In genomic region chr2:72846171-72847095, GRCh38 we compare ENCODE assay signal across 13 cellular contexts. TPM values are rescaled to one million over a fixed set of nuclear protein-coding genes. Genes with fewer than 3 reads are reported as not detected.
DNase-seq lines count a peak whose midpoint lies in the region; ATAC-seq and TF ChIP-seq lines count a peak whose summit lies in the region.
"Had no signal": no experiment of that assay in that cellular context is flagged by ENCODE, and none has a peak within 500 bp of the region (broad histone marks: within the 10 kb centered on the region; RNA-seq: fewer than 3 reads in every experiment).

No MANE protein-coding gene starts in this region.

- H3K36me3 ChIP-seq in transverse colon, result no peaks in the 10 kb centered on the region
- H3K36me3 ChIP-seq: upper lobe of left lung had no signal

- DNase-seq in DMS114 treated with DMSO at 0.1 percent for 48 hours (lab: John Stamatoyannopoulos, UW; ENCODE audit: unreplicated experiment) (no peak), transverse colon (no peak), NCI-H187 (lab: John Stamatoyannopoulos, UW) (no peak), UCSD-AML1 (lab: John Stamatoyannopoulos, UW; ENCODE audit: unreplicated experiment) (no peak)
- DNase-seq: activated CD4-positive, alpha-beta T cell treated with anti-CD3 and anti-CD28 coated beads, Interleukin-2, amount 10 ng/mL, durations not matched to agents 7 days and 5 days; COR-L47; NCI-H2171 treated with DMSO at 0.1 percent for 48 hours; psoas muscle; upper lobe of left lung had no signal

- no peak for TF ChIP-seq EP300 in transverse colon (IDR thresholded peaks at IDR 0.05; ENCODE audit: low read depth)

- H3K4me1 ChIP-seq in transverse colon, result no peaks in the 10 kb centered on the region
- H3K4me1 ChIP-seq: psoas muscle, upper lobe of left lung had no signal

- no peak for TF ChIP-seq POLR2A in transverse colon (IDR thresholded peaks at IDR 0.05)

- ATAC-seq in GM18870 (IDR thresholded peaks at IDR 0.05; ENCODE audit: unreplicated experiment) (peak; percentile 99), GM21529 (IDR thresholded peaks at IDR 0.05; ENCODE audit: unreplicated experiment) (peak; percentile 93), HG03097 (IDR thresholded peaks at IDR 0.05; ENCODE audit: low FRiP score, unreplicated experiment) (peak; percentile 96)
- ATAC-seq: psoas muscle had no signal

- intact Hi-C loops in transverse colon (cut with DNase I; ENCODE audit: low total_unique reads), result no loop called here

- no peak overlapping the region for H3K4me3 ChIP-seq in transverse colon
- H3K4me3 ChIP-seq: psoas muscle, upper lobe of left lung had no signal

- in situ Hi-C loops in transverse colon (cut with MboI; ENCODE audit: low pct_ligation_motif_present in 1 of 4, low pct_unique_long_range_greater_than_20kb in 1 of 4, low sequenced_read_pairs in 3 of 4), result no loop called here

- TF ChIP-seq CTCF in transverse colon (IDR thresholded peaks at IDR 0.05), result no peak

- H3K9me3 ChIP-seq in transverse colon, result no peaks in the 10 kb centered on the region
- H3K9me3 ChIP-seq: psoas muscle, upper lobe of left lung had no signal

- WGBS in transverse colon (ENCODE audit: low coverage in 1 of 2), 2 donors, result 78 to 80% methylated on average over 6 of the region's 6 CpGs

- H3K27me3 ChIP-seq in transverse colon, result peaks cover 4% of the 10 kb centered on the region
- H3K27me3 ChIP-seq: upper lobe of left lung had no signal

- no peak overlapping the region for H3K27ac ChIP-seq in transverse colon
- H3K27ac ChIP-seq: psoas muscle, upper lobe of left lung had no signal

TF ChIP-seq in PFSK-1, 5 proteins besides CTCF, POLR2A, EP300 and RAD21:
- TF ChIP-seq FOXP2 (optimal IDR thresholded peaks at IDR 0.05; ENCODE audit: borderline replicate concordance, extremely low read depth, extremely low read length, insufficient read depth), result no peak
- peak; percentile 67 to 90 for TF ChIP-seq REST (IDR thresholded peaks at IDR 0.05; ENCODE audit: insufficient read depth in 1 of 2, low read depth in 2 of 2, low read length in 2 of 2)

RNA-seq across cellular contexts. Expression of gene EXOC6B, which starts 20.6 kb away (rescaled TPM):
- polyA plus RNA-seq in PFSK-1 (2012; ENCODE audit: insufficient read length, low read depth), result 6.7 TPM
- total RNA-seq in transverse colon, result 10 to 100 TPM; 15.7 to 58.4 (median 37.9) TPM

RNA-seq across cellular contexts. Expression of gene SPR, which starts 40.8 kb away (rescaled TPM):
- polyA plus RNA-seq in PFSK-1 (2012; ENCODE audit: insufficient read length, low read depth), result 6.0 TPM
- 100 to 1,000 TPM in 1 of 4 donors, 10 to 100 TPM in 3; 83.8 to 431 (median 98.0) TPM for total RNA-seq in transverse colon
